Comparison of ENCODE assay signal across 8 cellular contexts in the genomic region with DNA sequence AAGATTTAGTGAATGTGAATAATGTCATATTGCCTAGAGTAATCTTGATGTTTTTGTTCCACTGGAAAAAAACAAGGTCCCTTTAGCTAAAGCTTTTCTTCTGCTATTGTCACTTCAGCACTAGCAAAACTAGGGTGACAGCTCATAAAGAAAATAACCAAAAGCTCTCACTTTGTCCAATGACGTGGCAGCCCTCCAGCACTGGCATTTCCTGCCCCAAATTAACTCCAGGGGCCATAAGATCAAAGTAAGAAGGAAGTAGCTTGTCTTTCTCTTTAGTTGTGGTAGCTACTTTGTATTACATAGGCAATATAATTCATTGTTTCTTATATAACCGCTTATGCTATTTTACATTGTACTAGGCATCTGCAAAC. TPM values are rescaled to one million over a fixed set of nuclear protein-coding genes. Genes with fewer than 3 reads are reported as not detected.
DNase-seq lines count a peak whose midpoint lies in the region; ATAC-seq and TF ChIP-seq lines count a peak whose summit lies in the region.

No MANE protein-coding gene starts in this region.

- WGBS in SK-N-SH (ENCODE audit: low lambda C conversion rate): 31% methylated on average over 2 of the region's 2 CpGs

- no peaks in the 10 kb centered on the region for H3K27me3 ChIP-seq in SK-N-SH (ENCODE audit: insufficient read depth)
- H3K27me3 ChIP-seq in layer of hippocampus (ENCODE audit: control insufficient read depth, insufficient read depth, low read length): no peaks in the 10 kb centered on the region

- H3K4me1 Mint-ChIP-seq in activated naive CD8-positive, alpha-beta T cell (ENCODE audit: low read depth): peaks cover 38% of the 10 kb centered on the region

- H3K4me3 Mint-ChIP-seq in activated naive CD8-positive, alpha-beta T cell: peak overlapping the region; percentile 80

- H3K4me2 ChIP-seq in SK-N-SH: peak overlapping the region; percentile 49

- CTCF ChIA-PET in SK-N-SH (lab: Yijun Ruan, JAX): interaction anchor here (0.6 to 1.9 kb wide), 6 partner anchors 12 to 603 kb away, joined by 3 to 8 read pairs (median 3); no protein-coding TSS in a partner anchor

- TF ChIP-seq EP300 in SK-N-SH (IDR thresholded peaks at IDR 0.05; ENCODE audit: borderline replicate concordance in 1 of 2, low read depth in 1 of 2, low read length in 1 of 2): peak; percentile 48 to 84; a peak in 3 of 4 replicates

- no peaks in the 10 kb centered on the region for H3K36me3 Mint-ChIP-seq in activated naive CD8-positive, alpha-beta T cell

- H4K20me1 ChIP-seq in SK-N-SH (ENCODE audit: insufficient read depth): no peaks in the 10 kb centered on the region

- no peaks in the 10 kb centered on the region for H3K79me2 ChIP-seq in SK-N-SH (ENCODE audit: insufficient read depth)

- H3K4me1 ChIP-seq in SK-N-SH (ENCODE audit: control insufficient read depth in 1 of 2, insufficient read depth in 2 of 2, low read depth in 1 of 2, low read length in 1 of 2): peaks cover 19 to 34% of the 10 kb centered on the region in 2 experiments; a peak in 3 of 4 replicates

- H3K9me2 ChIP-seq in SK-N-SH: no peaks in the 10 kb centered on the region

- H3K27me3 Mint-ChIP-seq in activated naive CD8-positive, alpha-beta T cell: no peaks in the 10 kb centered on the region

- H3F3A ChIP-seq in SK-N-SH (replicated peaks; ENCODE audit: insufficient read depth): peaks cover 18% of the 10 kb centered on the region

- DNase-seq in Right ventricle myocardium superior (peak; percentile 50), Right ventricle myocardium inferior (ENCODE audit: missing footprints) (no peak), SK-N-SH (no peak), SHP77 treated with DMSO at 0.1 percent for 48 hours (lab: John Stamatoyannopoulos, UW) (no peak)
- peak; percentile 1 to 60 (median 42) for DNase-seq in stimulated activated naive CD4-positive, alpha-beta T cell (lab: John Stamatoyannopoulos, UW)

- POLR2A ChIA-PET in SK-N-SH (lab: Yijun Ruan, JAX): no interaction called here

- ATAC-seq in Right ventricle myocardium superior (ENCODE audit: poor library complexity) (no peak), Right ventricle myocardium inferior (no peak), HG03097 (IDR thresholded peaks at IDR 0.05; ENCODE audit: low FRiP score, unreplicated experiment) (peak; percentile 93)

- TF ChIP-seq RAD21 in SK-N-SH (IDR thresholded peaks at IDR 0.05; ENCODE audit: low read length): no peak

- no peaks in the 10 kb centered on the region for H3K36me3 ChIP-seq in SK-N-SH (replicated peaks in 1 of 2; ENCODE audit: control insufficient read depth in 1 of 2, insufficient read depth in 2 of 2, low read length in 1 of 2)

- peak overlapping the region; percentile 92 for H3K27ac Mint-ChIP-seq in activated naive CD8-positive, alpha-beta T cell

- H3K9ac ChIP-seq in SK-N-SH: peak overlapping the region; percentile 31; the same call in 1 of the 2 replicates

- intact Hi-C loops in Right ventricle myocardium superior (cut with DNase I): no loop called here
- intact Hi-C loops in Right ventricle myocardium inferior (cut with DNase I): no loop called here

- TF ChIP-seq CTCF in SK-N-SH (IDR thresholded peaks at IDR 0.05): no peak

- H3K9me3 Mint-ChIP-seq in activated naive CD8-positive, alpha-beta T cell (ENCODE audit: low read depth): no peaks in the 10 kb centered on the region

- peak overlapping the region in 1 of 2 experiments; percentile 8; a peak in 1 of 4 replicates for H3K4me3 ChIP-seq in SK-N-SH (ENCODE audit: low read depth in 2 of 2, low read length in 1 of 2)

- H3K9me3 ChIP-seq in SK-N-SH: no peaks in the 10 kb centered on the region

- H3K27ac ChIP-seq in SK-N-SH (ENCODE audit: low read depth in 2 of 2, low read length in 1 of 2) (peak overlapping the region; percentile 77 to 93), layer of hippocampus (ENCODE audit: low read depth, low read length) (peak overlapping the region; percentile 50)

- peak overlapping the region; percentile 27; the same call in 1 of the 2 replicates for H2AFZ ChIP-seq in SK-N-SH (ENCODE audit: low read depth)

TF ChIP-seq in SK-N-SH, 30 proteins besides CTCF, POLR2A, EP300 and RAD21 (continues in another document):
- TF ChIP-seq, protein P1, sequence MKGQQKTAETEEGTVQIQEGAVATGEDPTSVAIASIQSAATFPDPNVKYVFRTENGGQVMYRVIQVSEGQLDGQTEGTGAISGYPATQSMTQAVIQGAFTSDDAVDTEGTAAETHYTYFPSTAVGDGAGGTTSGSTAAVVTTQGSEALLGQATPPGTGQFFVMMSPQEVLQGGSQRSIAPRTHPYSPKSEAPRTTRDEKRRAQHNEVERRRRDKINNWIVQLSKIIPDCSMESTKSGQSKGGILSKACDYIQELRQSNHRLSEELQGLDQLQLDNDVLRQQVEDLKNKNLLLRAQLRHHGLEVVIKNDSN (IDR thresholded peaks at IDR 0.05; ENCODE audit: borderline replicate concordance, low read depth): no peak
- TF ChIP-seq, protein P2, sequence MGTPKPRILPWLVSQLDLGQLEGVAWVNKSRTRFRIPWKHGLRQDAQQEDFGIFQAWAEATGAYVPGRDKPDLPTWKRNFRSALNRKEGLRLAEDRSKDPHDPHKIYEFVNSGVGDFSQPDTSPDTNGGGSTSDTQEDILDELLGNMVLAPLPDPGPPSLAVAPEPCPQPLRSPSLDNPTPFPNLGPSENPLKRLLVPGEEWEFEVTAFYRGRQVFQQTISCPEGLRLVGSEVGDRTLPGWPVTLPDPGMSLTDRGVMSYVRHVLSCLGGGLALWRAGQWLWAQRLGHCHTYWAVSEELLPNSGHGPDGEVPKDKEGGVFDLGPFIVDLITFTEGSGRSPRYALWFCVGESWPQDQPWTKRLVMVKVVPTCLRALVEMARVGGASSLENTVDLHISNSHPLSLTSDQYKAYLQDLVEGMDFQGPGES (IDR thresholded peaks at IDR 0.05; ENCODE audit: low read depth, low read length): no peak
- no peak for TF ChIP-seq CHD2 (IDR thresholded peaks at IDR 0.05; ENCODE audit: low read length, partially characterized antibody)
- TF ChIP-seq FOXJ3 (CRISPR knock-in tag; IDR thresholded peaks at IDR 0.05): no peak
- peak; percentile 93 for TF ChIP-seq TCF12 (IDR thresholded peaks at IDR 0.05)
- TF ChIP-seq ELF1 (IDR thresholded peaks at IDR 0.05): peak; percentile 29; the same call in 1 of the 2 replicates
- TF ChIP-seq MXI1 (IDR thresholded peaks at IDR 0.05; ENCODE audit: low read depth, low read length): no peak
- peak; percentile 63 for TF ChIP-seq JUND (IDR thresholded peaks at IDR 0.05)
- TF ChIP-seq, protein P3, sequence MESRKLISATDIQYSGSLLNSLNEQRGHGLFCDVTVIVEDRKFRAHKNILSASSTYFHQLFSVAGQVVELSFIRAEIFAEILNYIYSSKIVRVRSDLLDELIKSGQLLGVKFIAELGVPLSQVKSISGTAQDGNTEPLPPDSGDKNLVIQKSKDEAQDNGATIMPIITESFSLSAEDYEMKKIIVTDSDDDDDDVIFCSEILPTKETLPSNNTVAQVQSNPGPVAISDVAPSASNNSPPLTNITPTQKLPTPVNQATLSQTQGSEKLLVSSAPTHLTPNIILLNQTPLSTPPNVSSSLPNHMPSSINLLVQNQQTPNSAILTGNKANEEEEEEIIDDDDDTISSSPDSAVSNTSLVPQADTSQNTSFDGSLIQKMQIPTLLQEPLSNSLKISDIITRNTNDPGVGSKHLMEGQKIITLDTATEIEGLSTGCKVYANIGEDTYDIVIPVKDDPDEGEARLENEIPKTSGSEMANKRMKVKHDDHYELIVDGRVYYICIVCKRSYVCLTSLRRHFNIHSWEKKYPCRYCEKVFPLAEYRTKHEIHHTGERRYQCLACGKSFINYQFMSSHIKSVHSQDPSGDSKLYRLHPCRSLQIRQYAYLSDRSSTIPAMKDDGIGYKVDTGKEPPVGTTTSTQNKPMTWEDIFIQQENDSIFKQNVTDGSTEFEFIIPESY (IDR thresholded peaks at IDR 0.05; ENCODE audit: borderline replicate concordance, low read depth): 0 out of 2 replicates have a peak, but pooled peaks have one; percentile 18
- TF ChIP-seq NFIC (IDR thresholded peaks at IDR 0.05; ENCODE audit: borderline replicate concordance): peak; percentile 63; the same call in 1 of the 2 replicates
- TF ChIP-seq MEF2A (IDR thresholded peaks at IDR 0.05; ENCODE audit: borderline replicate concordance, low read depth): peak; percentile 23; the same call in 1 of the 2 replicates
- TF ChIP-seq RCOR1 (IDR thresholded peaks at IDR 0.05; ENCODE audit: low read length): peak; percentile 61; the same call in 1 of the 2 replicates
- TF ChIP-seq RFX5 (IDR thresholded peaks at IDR 0.05; ENCODE audit: low read length): no peak
- TF ChIP-seq GABPA (IDR thresholded peaks at IDR 0.05; ENCODE audit: low read depth): peak; percentile 29; the same call in 1 of the 2 replicates
- peak; percentile 57; the same call in 1 of the 2 replicates for TF ChIP-seq RXRA (IDR thresholded peaks at IDR 0.05; ENCODE audit: borderline replicate concordance, low read depth)
- TF ChIP-seq, protein P4, sequence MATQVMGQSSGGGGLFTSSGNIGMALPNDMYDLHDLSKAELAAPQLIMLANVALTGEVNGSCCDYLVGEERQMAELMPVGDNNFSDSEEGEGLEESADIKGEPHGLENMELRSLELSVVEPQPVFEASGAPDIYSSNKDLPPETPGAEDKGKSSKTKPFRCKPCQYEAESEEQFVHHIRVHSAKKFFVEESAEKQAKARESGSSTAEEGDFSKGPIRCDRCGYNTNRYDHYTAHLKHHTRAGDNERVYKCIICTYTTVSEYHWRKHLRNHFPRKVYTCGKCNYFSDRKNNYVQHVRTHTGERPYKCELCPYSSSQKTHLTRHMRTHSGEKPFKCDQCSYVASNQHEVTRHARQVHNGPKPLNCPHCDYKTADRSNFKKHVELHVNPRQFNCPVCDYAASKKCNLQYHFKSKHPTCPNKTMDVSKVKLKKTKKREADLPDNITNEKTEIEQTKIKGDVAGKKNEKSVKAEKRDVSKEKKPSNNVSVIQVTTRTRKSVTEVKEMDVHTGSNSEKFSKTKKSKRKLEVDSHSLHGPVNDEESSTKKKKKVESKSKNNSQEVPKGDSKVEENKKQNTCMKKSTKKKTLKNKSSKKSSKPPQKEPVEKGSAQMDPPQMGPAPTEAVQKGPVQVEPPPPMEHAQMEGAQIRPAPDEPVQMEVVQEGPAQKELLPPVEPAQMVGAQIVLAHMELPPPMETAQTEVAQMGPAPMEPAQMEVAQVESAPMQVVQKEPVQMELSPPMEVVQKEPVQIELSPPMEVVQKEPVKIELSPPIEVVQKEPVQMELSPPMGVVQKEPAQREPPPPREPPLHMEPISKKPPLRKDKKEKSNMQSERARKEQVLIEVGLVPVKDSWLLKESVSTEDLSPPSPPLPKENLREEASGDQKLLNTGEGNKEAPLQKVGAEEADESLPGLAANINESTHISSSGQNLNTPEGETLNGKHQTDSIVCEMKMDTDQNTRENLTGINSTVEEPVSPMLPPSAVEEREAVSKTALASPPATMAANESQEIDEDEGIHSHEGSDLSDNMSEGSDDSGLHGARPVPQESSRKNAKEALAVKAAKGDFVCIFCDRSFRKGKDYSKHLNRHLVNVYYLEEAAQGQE (IDR thresholded peaks at IDR 0.05; ENCODE audit: low read depth, low read length): no peak

RNA-seq across cellular contexts. Expression of a gene that starts 47.3 kb away (rescaled TPM):
- 14.8 TPM for total RNA-seq in Right ventricle myocardium superior
- total RNA-seq in Right ventricle myocardium inferior: 12.4 TPM
- 2.1 and 4.1 TPM in 2 replicates for polyA plus RNA-seq in SK-N-SH (2012; rRNA removed)
- 5.1 and 6.0 TPM in 2 replicates for polyA plus RNA-seq in SK-N-SH (2012; cell fraction: cytosol; rRNA removed)
- 1.3 and 2.1 TPM in 2 replicates for polyA plus RNA-seq in SK-N-SH (2012; cell fraction: nucleus; rRNA removed)

Comparison
In these comparisons a context has a peak if more than half of its experiments do, and no peak if none do; other contexts are left out.
1. DNase-seq: peak in Right ventricle myocardium superior (single experiment) and stimulated activated naive CD4-positive, alpha-beta T cell (6 of 6); none in Right ventricle myocardium inferior (single experiment), SK-N-SH (single experiment) and SHP77 treated with DMSO at 0.1 percent for 48 hours (single experiment).